Comparison of ENCODE assay signal across 11 cellular contexts in genomic region chr7:155752756-155753445, GRCh38. TPM values are rescaled to one million over a fixed set of nuclear protein-coding genes. Genes with fewer than 3 reads are reported as not detected.
DNase-seq lines count a peak whose midpoint lies in the region; ATAC-seq and TF ChIP-seq lines count a peak whose summit lies in the region.
"Had no signal": no experiment of that assay in that cellular context is flagged by ENCODE, and none has a peak within 500 bp of the region (broad histone marks: within the 10 kb centered on the region; RNA-seq: fewer than 3 reads in every experiment).

No MANE protein-coding gene starts in this region.

- TF ChIP-seq CTCF in gastroesophageal sphincter (IDR thresholded peaks at IDR 0.05) = no peak

- peak overlapping the region; percentile 59 for H3K27ac Mint-ChIP-seq in activated CD4-positive, alpha-beta memory T cell treated with anti-CD3 and anti-CD28 coated beads for 36 hours
- H3K27ac Mint-ChIP-seq in activated CD4-positive, alpha-beta memory T cell treated with anti-CD3 and anti-CD28 coated beads, Interleukin-2, amount 10 ng/mL, durations not matched to agents 7 days and 5 days = no peak overlapping the region
- H3K27ac Mint-ChIP-seq in stimulated activated effector memory CD8-positive, alpha-beta T cell treated with anti-CD3 and anti-CD28 coated beads, Interleukin-12 subunit alpha, Interleukin-12 subunit beta, amount 100 ng/mL, for 72 hours = peak overlapping the region; percentile 59

- POLR2A ChIA-PET in activated CD4-positive, alpha-beta memory T cell treated with anti-CD3 and anti-CD28 coated beads for 36 hours (lab: Charles Lee) = interaction anchor here (0.8 kb wide), 1 partner anchor 12 kb away, joined by 3 read pairs; no protein-coding TSS in a partner anchor
- POLR2A ChIA-PET in activated CD4-positive, alpha-beta memory T cell treated with anti-CD3 and anti-CD28 coated beads, Interleukin-2, amount 10 ng/mL, durations not matched to agents 7 days and 5 days (lab: Charles Lee) = no interaction called here

- H3K4me1 ChIP-seq in gastroesophageal sphincter = peaks cover 8 to 74% (median 11%) of the 10 kb centered on the region in 3 donors

- TF ChIP-seq POLR2A in gastroesophageal sphincter (IDR thresholded peaks at IDR 0.05) = no peak

- ATAC-seq in HG02623 (IDR thresholded peaks at IDR 0.05; ENCODE audit: unreplicated experiment) (peak; percentile 44), left cardiac atrium (no peak), gastroesophageal sphincter (no peak)
- no peak for ATAC-seq in stimulated activated effector memory CD8-positive, alpha-beta T cell treated with anti-CD3 and anti-CD28 coated beads, Interleukin-12 subunit alpha, Interleukin-12 subunit beta, amount 100 ng/mL, for 72 hours

- H3K36me3 Mint-ChIP-seq in activated CD4-positive, alpha-beta memory T cell treated with anti-CD3 and anti-CD28 coated beads for 36 hours = peaks cover 16% of the 10 kb centered on the region
- H3K36me3 Mint-ChIP-seq in activated CD4-positive, alpha-beta memory T cell treated with anti-CD3 and anti-CD28 coated beads, Interleukin-2, amount 10 ng/mL, durations not matched to agents 7 days and 5 days (ENCODE audit: low read depth) = peaks cover 39% of the 10 kb centered on the region
- H3K36me3 Mint-ChIP-seq in stimulated activated effector memory CD8-positive, alpha-beta T cell treated with anti-CD3 and anti-CD28 coated beads, Interleukin-12 subunit alpha, Interleukin-12 subunit beta, amount 100 ng/mL, for 72 hours = peaks cover 50% of the 10 kb centered on the region

- H3K27me3 Mint-ChIP-seq in activated CD4-positive, alpha-beta memory T cell treated with anti-CD3 and anti-CD28 coated beads for 36 hours = no peaks in the 10 kb centered on the region
- H3K27me3 Mint-ChIP-seq in activated CD4-positive, alpha-beta memory T cell treated with anti-CD3 and anti-CD28 coated beads, Interleukin-2, amount 10 ng/mL, durations not matched to agents 7 days and 5 days = no peaks in the 10 kb centered on the region

- no peaks in the 10 kb centered on the region for H3K36me3 ChIP-seq in gastroesophageal sphincter

- 80 to 82% methylated on average over 2 to 3 of the region's 9 CpGs for WGBS in gastroesophageal sphincter (ENCODE audit: low coverage in 1 of 2), 2 donors

- no peaks in the 10 kb centered on the region for H3K9me3 Mint-ChIP-seq in activated CD4-positive, alpha-beta memory T cell treated with anti-CD3 and anti-CD28 coated beads for 36 hours
- H3K9me3 Mint-ChIP-seq in activated CD4-positive, alpha-beta memory T cell treated with anti-CD3 and anti-CD28 coated beads, Interleukin-2, amount 10 ng/mL, durations not matched to agents 7 days and 5 days = peaks cover 2% of the 10 kb centered on the region
- no peaks in the 10 kb centered on the region for H3K9me3 Mint-ChIP-seq in stimulated activated effector memory CD8-positive, alpha-beta T cell treated with anti-CD3 and anti-CD28 coated beads, Interleukin-12 subunit alpha, Interleukin-12 subunit beta, amount 100 ng/mL, for 72 hours

- no peaks in the 10 kb centered on the region for H3K9me3 ChIP-seq in gastroesophageal sphincter

- H3K27me3 ChIP-seq in gastroesophageal sphincter = no peaks in the 10 kb centered on the region

- peaks cover 77% of the 10 kb centered on the region for H3K4me1 Mint-ChIP-seq in activated CD4-positive, alpha-beta memory T cell treated with anti-CD3 and anti-CD28 coated beads for 36 hours (ENCODE audit: low read depth)
- H3K4me1 Mint-ChIP-seq in activated CD4-positive, alpha-beta memory T cell treated with anti-CD3 and anti-CD28 coated beads, Interleukin-2, amount 10 ng/mL, durations not matched to agents 7 days and 5 days = peaks cover 43% of the 10 kb centered on the region
- H3K4me1 Mint-ChIP-seq in stimulated activated effector memory CD8-positive, alpha-beta T cell treated with anti-CD3 and anti-CD28 coated beads, Interleukin-12 subunit alpha, Interleukin-12 subunit beta, amount 100 ng/mL, for 72 hours = peaks cover 68% of the 10 kb centered on the region

- no peak for TF ChIP-seq EP300 in gastroesophageal sphincter (IDR thresholded peaks at IDR 0.05)

- no peak overlapping the region for H3K4me3 ChIP-seq in gastroesophageal sphincter

- H3K27ac ChIP-seq in gastroesophageal sphincter = no peak overlapping the region

- H3K4me3 Mint-ChIP-seq in activated CD4-positive, alpha-beta memory T cell treated with anti-CD3 and anti-CD28 coated beads for 36 hours = no peak overlapping the region
- no peak overlapping the region for H3K4me3 Mint-ChIP-seq in activated CD4-positive, alpha-beta memory T cell treated with anti-CD3 and anti-CD28 coated beads, Interleukin-2, amount 10 ng/mL, durations not matched to agents 7 days and 5 days
- H3K4me3 Mint-ChIP-seq in stimulated activated effector memory CD8-positive, alpha-beta T cell treated with anti-CD3 and anti-CD28 coated beads, Interleukin-12 subunit alpha, Interleukin-12 subunit beta, amount 100 ng/mL, for 72 hours = peak overlapping the region; percentile 9

- DNase-seq in activated CD4-positive, alpha-beta memory T cell treated with anti-CD3 and anti-CD28 coated beads for 36 hours = no peak
- DNase-seq in activated CD4-positive, alpha-beta memory T cell treated with anti-CD3 and anti-CD28 coated beads, Interleukin-2, amount 10 ng/mL, durations not matched to agents 7 days and 5 days = no peak
- peak; percentile 30 for DNase-seq in MV-4-11 (lab: John Stamatoyannopoulos, UW)
- no peak for DNase-seq in stimulated activated effector memory CD8-positive, alpha-beta T cell treated with anti-CD3 and anti-CD28 coated beads, Interleukin-12 subunit alpha, Interleukin-12 subunit beta, amount 100 ng/mL, for 72 hours (ENCODE audit: low spot score in 2 of 2)
- DNase-seq in left cardiac atrium = no peak
- no peak for DNase-seq in NCI-H524 (lab: John Stamatoyannopoulos, UW)
- DNase-seq: activated CD4-positive, alpha-beta T cell treated with anti-CD3 and anti-CD28 coated beads for 48 hours; effector CD4-positive, alpha-beta T cell; NCI-H1436 had no signal

- intact Hi-C loops in activated CD4-positive, alpha-beta memory T cell treated with anti-CD3 and anti-CD28 coated beads for 36 hours (cut with micrococcal nuclease) = no loop called here
- intact Hi-C loops in left cardiac atrium (cut with DNase I) = no loop called here

- CTCF ChIA-PET in activated CD4-positive, alpha-beta memory T cell treated with anti-CD3 and anti-CD28 coated beads for 36 hours (lab: Charles Lee) = no interaction called here
- CTCF ChIA-PET in activated CD4-positive, alpha-beta memory T cell treated with anti-CD3 and anti-CD28 coated beads, Interleukin-2, amount 10 ng/mL, durations not matched to agents 7 days and 5 days (lab: Charles Lee) = interaction anchor here (1.3 kb wide), 1 partner anchor 11 kb away, joined by 4 read pairs; no protein-coding TSS in a partner anchor

RNA-seq across cellular contexts. Expression of gene SHH, which starts 59.4 kb away (rescaled TPM):
- not detected for total RNA-seq in activated CD4-positive, alpha-beta memory T cell treated with anti-CD3 and anti-CD28 coated beads for 36 hours
- not detected for total RNA-seq in activated CD4-positive, alpha-beta memory T cell treated with anti-CD3 and anti-CD28 coated beads, Interleukin-2, amount 10 ng/mL, durations not matched to agents 7 days and 5 days
- total RNA-seq in left cardiac atrium (not detected), gastroesophageal sphincter (under 1 TPM in 1 of 4 donors, not detected in 3; 0.08 TPM)
